ENCODE assay signal across 11 cellular contexts in the genomic region with DNA sequence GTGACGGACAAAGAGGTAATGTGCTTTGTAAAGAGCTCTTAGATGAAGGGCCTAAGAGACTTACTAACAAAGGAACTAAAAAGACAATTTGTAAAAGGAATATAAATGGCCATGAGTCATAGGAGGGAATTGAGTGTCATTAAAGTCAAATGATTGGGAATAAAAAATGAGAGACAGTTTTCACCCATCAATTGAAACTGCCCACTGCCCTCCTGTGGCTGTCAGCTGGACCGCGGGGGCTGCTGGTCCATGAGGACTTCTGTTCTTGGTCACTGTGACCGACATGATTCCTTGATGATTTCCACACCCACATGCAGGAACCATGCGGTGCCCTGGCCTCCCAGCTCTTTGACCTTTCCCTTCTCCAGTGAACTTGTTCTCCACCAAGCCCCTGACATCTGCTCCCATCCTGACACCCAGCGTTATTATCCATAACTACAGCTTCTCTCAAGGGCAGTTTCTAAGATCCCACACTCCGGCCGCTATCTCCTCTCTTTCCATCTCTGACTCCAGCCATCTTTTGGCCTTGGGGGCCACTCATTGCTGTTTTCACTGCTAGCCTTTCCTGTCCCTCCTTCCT. TPM values are rescaled to one million over a fixed set of nuclear protein-coding genes. Genes with fewer than 3 reads are reported as not detected.
DNase-seq lines count a peak whose midpoint lies in the region; ATAC-seq and TF ChIP-seq lines count a peak whose summit lies in the region.
"Had no signal": no experiment of that assay in that cellular context is flagged by ENCODE, and none has a peak within 500 bp of the region (broad histone marks: within the 10 kb centered on the region; RNA-seq: fewer than 3 reads in every experiment).

No MANE protein-coding gene starts in this region.

- DNase-seq in COR-L47 (lab: John Stamatoyannopoulos, UW): peak; percentile 26
- DNase-seq in HT-29 (ENCODE audit: low spot score): peak; percentile 59
- DNase-seq in WERI-Rb-1: peak; percentile 33
- DNase-seq in left kidney (ENCODE audit: low read depth, low spot score): peak; percentile 14
- DNase-seq in activated naive CD4-positive, alpha-beta T cell treated with anti-CD3 and anti-CD28 coated beads, Interleukin-2, amount 50 U/mL, for 72 hours (ENCODE audit: low spot score in 2 of 2): no peak
- no peak for DNase-seq in KBM-7
- DNase-seq in substantia nigra (lab: John Stamatoyannopoulos, UW): no peak
- DNase-seq: NK-92 treated with Interleukin-12 subunit alpha and Interleukin-12 subunit beta, amount 100 ng/mL, for 24 hours; stimulated activated CD4-positive, alpha-beta T cell treated with anti-CD3 and anti-CD28 coated beads, Interleukin-4, amount 100 ng/mL, for 24 hours; transverse colon had no signal

- ATAC-seq in activated naive CD4-positive, alpha-beta T cell treated with anti-CD3 and anti-CD28 coated beads, Interleukin-2, amount 50 U/mL, for 72 hours: no peak
- no peak for ATAC-seq in HG03432 (IDR thresholded peaks at IDR 0.05; ENCODE audit: unreplicated experiment)

- H3K9me3 Mint-ChIP-seq in activated naive CD4-positive, alpha-beta T cell treated with anti-CD3 and anti-CD28 coated beads, Interleukin-2, amount 50 U/mL, for 72 hours: no peaks in the 10 kb centered on the region

- H3K27ac ChIP-seq in WERI-Rb-1 (no peak overlapping the region), substantia nigra (ENCODE audit: low read depth, low read length, poor library complexity, severe bottlenecking) (no peak overlapping the region)
- H3K27ac ChIP-seq: transverse colon had no signal

- no peak overlapping the region for H3K27ac Mint-ChIP-seq in activated naive CD4-positive, alpha-beta T cell treated with anti-CD3 and anti-CD28 coated beads, Interleukin-2, amount 50 U/mL, for 72 hours

- H3K36me3 ChIP-seq in WERI-Rb-1: no peaks in the 10 kb centered on the region
- H3K36me3 ChIP-seq: transverse colon had no signal

- peaks cover 13% of the 10 kb centered on the region for H3K27me3 ChIP-seq in WERI-Rb-1 (ENCODE audit: insufficient read depth, low read depth, severe bottlenecking)
- H3K27me3 ChIP-seq: transverse colon had no signal

- TF ChIP-seq CTCF in WERI-Rb-1 (IDR thresholded peaks at IDR 0.05; ENCODE audit: low read depth, low read length): peak; percentile 60

- in situ Hi-C loops in KBM-7 (cut with MboI; ENCODE audit: low pct_unique_long_range_greater_than_20kb, low sequenced_read_pairs): loop anchor here (25.0 kb wide), 1 partner anchor 1192 kb away; no protein-coding TSS in a partner anchor

- H3K36me3 Mint-ChIP-seq in activated naive CD4-positive, alpha-beta T cell treated with anti-CD3 and anti-CD28 coated beads, Interleukin-2, amount 50 U/mL, for 72 hours: no peaks in the 10 kb centered on the region

- no peak overlapping the region for H3K4me3 ChIP-seq in WERI-Rb-1 (ENCODE audit: low read depth, low read length)
- H3K4me3 ChIP-seq: transverse colon had no signal

- no peaks in the 10 kb centered on the region for H3K9me3 ChIP-seq in WERI-Rb-1 (ENCODE audit: severe bottlenecking)
- H3K9me3 ChIP-seq: transverse colon had no signal

RNA-seq across cellular contexts. Expression of gene C12orf75, which starts 48.4 kb away (rescaled TPM):
- total RNA-seq in HT-29 (2014; rRNA removed; shearing (Covaris generic)): 81.9 and 94.0 TPM in 2 replicates
- total RNA-seq in activated naive CD4-positive, alpha-beta T cell treated with anti-CD3 and anti-CD28 coated beads, Interleukin-2, amount 50 U/mL, for 72 hours: 10 to 100 TPM; 46.2 to 76.0 TPM

Comparison
In these comparisons a context has a peak if more than half of its experiments do, and no peak if none do; other contexts are left out.
1. DNase-seq: peak in COR-L47 (single experiment), HT-29 (single experiment), WERI-Rb-1 (single experiment) and left kidney (single experiment); none in activated naive CD4-positive, alpha-beta T cell treated with anti-CD3 and anti-CD28 coated beads, Interleukin-2, amount 50 U/mL, for 72 hours (0 of 2), KBM-7 (single experiment) and substantia nigra (0 of 49).